ENCODE assay signal across 20 cellular contexts in genomic region chr19:34191355-34191962, GRCh38. TPM values are rescaled to one million over a fixed set of nuclear protein-coding genes. Genes with fewer than 3 reads are reported as not detected.
DNase-seq lines count a peak whose midpoint lies in the region; ATAC-seq and FAIRE-seq lines count a peak whose summit lies in the region.
"Had no signal": no experiment of that assay in that cellular context is flagged by ENCODE, and none has a peak within 500 bp of the region (broad histone marks: within the 10 kb centered on the region; RNA-seq: fewer than 3 reads in every experiment).

No MANE protein-coding gene starts in this region.

- no peak for DNase-seq in T-helper 2 cell treated with Interferon-gamma antibody and Interleukin-4, amounts not matched to agents 5 μg/mL and 100 μg/mL, for 36 hours (ENCODE audit: low spot score)
- DNase-seq in T-helper 2 cell (no peak), GM19239 (ENCODE audit: insufficient read length, low spot score) (no peak), NCI-H345 treated with DMSO at 0.1 percent for 48 hours (lab: John Stamatoyannopoulos, UW; ENCODE audit: unreplicated experiment) (no peak)
- no peak for DNase-seq in naive thymus-derived CD8-positive, alpha-beta T cell
- DNase-seq: 8988T; activated effector memory CD4-positive, alpha-beta T cell treated with anti-CD3 and anti-CD28 coated beads, Interleukin-2, amount 50 U/mL, for 16 hours; H7; hypothalamus; kidney glomerular epithelial cell; midbrain; MV-4-11; NCI-H1930; nucleus accumbens; retina; WERI-Rb-1 had no signal

- POLR2A ChIA-PET in naive thymus-derived CD8-positive, alpha-beta T cell (lab: Charles Lee), result interaction anchor here (0.6 to 0.9 kb wide), 2 partner anchors 18 to 124 kb away, joined by 3 to 5 read pairs; no protein-coding TSS in a partner anchor

- peak overlapping the region; percentile 53 for H3K27ac Mint-ChIP-seq in T-helper 2 cell treated with Interferon-gamma antibody and Interleukin-4, amounts not matched to agents 5 μg/mL and 100 μg/mL, for 36 hours
- peak overlapping the region; percentile 80 for H3K27ac Mint-ChIP-seq in activated T-helper 17 cell treated with anti-CD3 and anti-CD28 coated beads, Interleukin-2, amount 50 U/mL, for 72 hours
- H3K27ac Mint-ChIP-seq in naive thymus-derived CD8-positive, alpha-beta T cell, result peak overlapping the region; percentile 29 to 86 (median 70)

- H3K9me3 Mint-ChIP-seq in T-helper 2 cell treated with Interferon-gamma antibody and Interleukin-4, amounts not matched to agents 5 μg/mL and 100 μg/mL, for 36 hours, result no peaks in the 10 kb centered on the region
- no peaks in the 10 kb centered on the region for H3K9me3 Mint-ChIP-seq in activated T-helper 17 cell treated with anti-CD3 and anti-CD28 coated beads, Interleukin-2, amount 50 U/mL, for 72 hours
- H3K9me3 Mint-ChIP-seq in naive thymus-derived CD8-positive, alpha-beta T cell, result no peaks in the 10 kb centered on the region

- peaks cover 22% of the 10 kb centered on the region for H3K36me3 Mint-ChIP-seq in T-helper 2 cell treated with Interferon-gamma antibody and Interleukin-4, amounts not matched to agents 5 μg/mL and 100 μg/mL, for 36 hours (ENCODE audit: low read depth)
- H3K36me3 Mint-ChIP-seq in activated T-helper 17 cell treated with anti-CD3 and anti-CD28 coated beads, Interleukin-2, amount 50 U/mL, for 72 hours (ENCODE audit: low read depth), result peaks cover 50% of the 10 kb centered on the region
- H3K36me3 Mint-ChIP-seq in naive thymus-derived CD8-positive, alpha-beta T cell, result peaks cover 0 to 38% (median 5%) of the 10 kb centered on the region in 3 donors

- H3K4me3 Mint-ChIP-seq in T-helper 2 cell treated with Interferon-gamma antibody and Interleukin-4, amounts not matched to agents 5 μg/mL and 100 μg/mL, for 36 hours, result no peak overlapping the region
- peak overlapping the region; percentile 36 for H3K4me3 Mint-ChIP-seq in activated T-helper 17 cell treated with anti-CD3 and anti-CD28 coated beads, Interleukin-2, amount 50 U/mL, for 72 hours
- H3K4me3 Mint-ChIP-seq in naive thymus-derived CD8-positive, alpha-beta T cell, result peak overlapping the region in 6 of 10 donors; percentile 3 to 55 (median 26)

- peaks cover 27% of the 10 kb centered on the region for H3K4me1 Mint-ChIP-seq in T-helper 2 cell treated with Interferon-gamma antibody and Interleukin-4, amounts not matched to agents 5 μg/mL and 100 μg/mL, for 36 hours (ENCODE audit: low read depth)
- H3K4me1 Mint-ChIP-seq in activated T-helper 17 cell treated with anti-CD3 and anti-CD28 coated beads, Interleukin-2, amount 50 U/mL, for 72 hours, result peaks cover 32% of the 10 kb centered on the region
- H3K4me1 Mint-ChIP-seq in naive thymus-derived CD8-positive, alpha-beta T cell, result peaks cover 23 to 75% (median 57%) of the 10 kb centered on the region in 4 donors

- H3K27me3 Mint-ChIP-seq in T-helper 2 cell treated with Interferon-gamma antibody and Interleukin-4, amounts not matched to agents 5 μg/mL and 100 μg/mL, for 36 hours (ENCODE audit: low read depth), result no peaks in the 10 kb centered on the region
- no peaks in the 10 kb centered on the region for H3K27me3 Mint-ChIP-seq in activated T-helper 17 cell treated with anti-CD3 and anti-CD28 coated beads, Interleukin-2, amount 50 U/mL, for 72 hours
- H3K27me3 Mint-ChIP-seq in naive thymus-derived CD8-positive, alpha-beta T cell, result no peaks in the 10 kb centered on the region

- FAIRE-seq in GM19239 (lab: Jason Lieb, UNC), result peak; percentile 55
- FAIRE-seq: K562 had no signal

- ATAC-seq in activated T-helper 17 cell treated with anti-CD3 and anti-CD28 coated beads, Interleukin-2, amount 50 U/mL, for 72 hours (replicated peaks), result no peak
- ATAC-seq in naive thymus-derived CD8-positive, alpha-beta T cell, result no peak
- ATAC-seq in HG02973 (IDR thresholded peaks at IDR 0.05; ENCODE audit: unreplicated experiment) (no peak), HG03439 (IDR thresholded peaks at IDR 0.05; ENCODE audit: unreplicated experiment) (no peak)
- ATAC-seq: K562 had no signal

RNA-seq across cellular contexts. Expression of gene LSM14A, which starts 19.2 kb away (rescaled TPM):
- 100 to 1,000 TPM in 1 of 2 donors, 10 to 100 TPM in 1; 88.5 to 105 TPM for total RNA-seq in activated T-helper 17 cell treated with anti-CD3 and anti-CD28 coated beads, Interleukin-2, amount 50 U/mL, for 72 hours
- 100 to 1,000 TPM; 196 to 209 TPM for total RNA-seq in naive thymus-derived CD8-positive, alpha-beta T cell
- polyA plus RNA-seq in naive thymus-derived CD8-positive, alpha-beta T cell, result 100 to 1,000 TPM; 163 to 193 (median 172) TPM
